Comparison of ENCODE assay signal across 23 cellular contexts in the genomic region with DNA sequence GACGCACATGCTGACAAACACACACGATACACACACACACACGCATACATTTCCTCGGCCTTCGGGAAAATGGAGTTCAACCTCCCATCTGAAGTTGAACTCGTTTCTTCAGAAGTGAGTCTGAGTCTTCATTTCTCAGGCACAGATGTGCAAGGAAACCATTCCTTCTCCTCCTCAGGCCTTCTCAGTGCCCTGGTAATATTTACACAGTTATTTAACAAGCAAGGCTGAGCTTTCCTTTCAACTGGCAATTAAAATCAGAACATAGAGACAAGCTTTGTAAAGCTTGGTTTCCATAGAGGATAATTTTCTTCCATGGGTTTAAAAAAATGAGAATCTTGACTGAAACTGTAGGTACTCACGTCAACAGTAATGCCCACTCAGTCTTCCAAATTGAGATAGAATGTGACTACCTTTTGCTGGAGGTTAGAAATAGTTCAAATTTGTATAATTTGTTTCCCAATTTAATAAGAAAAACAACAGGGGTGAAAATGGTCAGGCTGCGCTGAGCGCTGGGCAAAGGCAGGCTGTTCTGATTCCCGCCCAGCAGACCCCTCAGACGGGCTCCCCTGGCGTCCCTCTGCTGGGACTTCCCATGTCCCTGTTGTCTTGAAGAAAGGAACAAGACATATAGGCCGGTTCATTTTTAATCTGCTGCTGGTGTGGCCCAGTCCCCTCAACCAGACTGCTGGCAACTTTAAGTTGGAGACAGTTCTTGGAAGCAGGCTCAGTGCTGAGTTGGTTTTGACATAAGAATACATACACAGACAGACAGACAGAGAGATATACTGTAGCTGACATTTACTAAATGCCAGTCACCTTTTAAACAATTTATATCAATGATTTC.
DNase-seq lines count a peak whose midpoint lies in the region; ATAC-seq and TF ChIP-seq lines count a peak whose summit lies in the region.
"Had no signal": no experiment of that assay in that cellular context is flagged by ENCODE, and none has a peak within 500 bp of the region (broad histone marks: within the 10 kb centered on the region; RNA-seq: fewer than 3 reads in every experiment).

No MANE protein-coding gene starts in this region.

- no peak overlapping the region for H2BK20ac ChIP-seq in IMR-90 (ENCODE audit: low read depth, low read length)

- H3K4me2 ChIP-seq in IMR-90 (ENCODE audit: low read depth, low read length) = no peak overlapping the region
- no peak overlapping the region for H3K4me2 ChIP-seq in smooth muscle cell
- H3K4me2 ChIP-seq: GM23338 had no signal

- peak overlapping the region; percentile 48; the same call in 1 of the 2 replicates for H2AK5ac ChIP-seq in IMR-90 (ENCODE audit: low read depth, low read length)

- dilution Hi-C loops in IMR-90 (cut with HindIII; ENCODE audit: low sequenced_read_pairs, unreplicated experiment) = no loop called here

- no peak for TF ChIP-seq POLR2A in IMR-90 (IDR thresholded peaks at IDR 0.05; ENCODE audit: low read depth, low read length)

- no peaks in the 10 kb centered on the region for H3K27me3 Mint-ChIP-seq in WTC11 (ENCODE audit: low read depth)
- H3K27me3 Mint-ChIP-seq in CD4-positive, alpha-beta T cell = no peaks in the 10 kb centered on the region

- TF ChIP-seq CTCF in IMR-90 (conservative IDR thresholded peaks at IDR 0.05; ENCODE audit: low read depth, low read length) (no peak), WTC11 (IDR thresholded peaks at IDR 0.05) (no peak), smooth muscle cell (IDR thresholded peaks at IDR 0.05; ENCODE audit: borderline replicate concordance, insufficient read depth, poor library complexity, severe bottlenecking) (no peak)
- TF ChIP-seq CTCF in CD4-positive, alpha-beta T cell (IDR thresholded peaks at IDR 0.05) = no peak

- H3K27me3 ChIP-seq in IMR-90 (ENCODE audit: control insufficient read depth, insufficient read depth, low read length) (no peaks in the 10 kb centered on the region), smooth muscle cell (ENCODE audit: low read depth) (no peaks in the 10 kb centered on the region)
- H3K27me3 ChIP-seq in CD4-positive, alpha-beta T cell (ENCODE audit: control insufficient read depth, insufficient read depth, low read length) = no peaks in the 10 kb centered on the region
- H3K27me3 ChIP-seq: cardiac muscle cell, neutrophil, thyroid gland had no signal

- 85% methylated on average over 5 of the region's 13 CpGs; no CpG with 5 or more reads in 1 of the 2 experiments for WGBS in IMR-90 (ENCODE audit: extremely low coverage in 2 of 2, insufficient read length in 1 of 2), 2 experiments
- WGBS in smooth muscle cell (ENCODE audit: low lambda C conversion rate) = 90% methylated on average over 13 of the region's 13 CpGs

- H3K23ac ChIP-seq in IMR-90 (ENCODE audit: low read depth, low read length) = no peak overlapping the region

- H3K9ac ChIP-seq in IMR-90 (ENCODE audit: low read depth, low read length) (no peak overlapping the region), smooth muscle cell (ENCODE audit: low read depth) (peak overlapping the region; percentile 22)

- no peak overlapping the region for H3K4me3 Mint-ChIP-seq in WTC11
- H3K4me3 Mint-ChIP-seq in CD4-positive, alpha-beta T cell = no peak overlapping the region
- H3K4me3 Mint-ChIP-seq: activated T-cell treated with anti-CD3 and anti-CD28 coated beads, Interleukin-2, amount 50 U/mL, for 4 hours; GM23338 had no signal

- H4K8ac ChIP-seq in IMR-90 (ENCODE audit: low read depth in 2 of 2, low read length in 2 of 2) = no peak overlapping the region

- DNase-seq in IMR-90 (no peak), WTC11 (ENCODE audit: low spot score) (no peak), left colon (no peak), smooth muscle cell (lab: John Stamatoyannopoulos, UW; ENCODE audit: unreplicated experiment) (no peak), dedifferentiated amniotic fluid mesenchymal stem cell (ENCODE audit: extremely low spot score) (no peak), substantia nigra (lab: John Stamatoyannopoulos, UW) (no peak)
- DNase-seq in CD4-positive, alpha-beta T cell = no peak
- DNase-seq: activated naive CD4-positive, alpha-beta T cell; activated T-cell treated with anti-CD3 and anti-CD28 coated beads, Interleukin-2, amount 50 U/mL, for 4 hours; amniotic stem cell; dermis blood vessel endothelial cell; NCI-H1105; NCI-H2081 treated with DMSO at 0.1 percent for 48 hours; NK-92 treated with Interleukin-12 subunit alpha and Interleukin-12 subunit beta, amount 100 ng/mL, for 24 hours; small intestine; stimulated activated CD4-positive, alpha-beta T cell treated with anti-CD3 and anti-CD28 coated beads, Interleukin-4, amount 100 ng/mL, for 1 hour; stimulated activated naive CD8-positive, alpha-beta T cell treated with anti-CD3 and anti-CD28 coated beads, Interleukin-15, Interleukin-2, amounts not matched to agents 100 U/mL and 50 U/mL, for 24 hours had no signal

- H3K14ac ChIP-seq in IMR-90 (replicated peaks; ENCODE audit: low read depth, low read length) = no peak overlapping the region

- H3K4me3 ChIP-seq in IMR-90 (ENCODE audit: insufficient read depth, low read depth, low read length) (no peak overlapping the region), smooth muscle cell (no peak overlapping the region)
- H3K4me3 ChIP-seq: cardiac muscle cell, GM23338, thyroid gland had no signal

- H3K79me2 ChIP-seq in smooth muscle cell (ENCODE audit: low read depth) = no peaks in the 10 kb centered on the region

- peaks cover 24% of the 10 kb centered on the region for H3K9me1 ChIP-seq in IMR-90 (ENCODE audit: insufficient read depth, low read length)

- H3K9me3 ChIP-seq in IMR-90 (ENCODE audit: control insufficient read depth, insufficient read depth, low read length) (no peaks in the 10 kb centered on the region), smooth muscle cell (replicated peaks; ENCODE audit: low read depth) (no peaks in the 10 kb centered on the region)
- H3K9me3 ChIP-seq in CD4-positive, alpha-beta T cell (ENCODE audit: control insufficient read depth, low read length) = no peaks in the 10 kb centered on the region
- H3K9me3 ChIP-seq: neutrophil, thyroid gland had no signal

- H2BK5ac ChIP-seq in IMR-90 (ENCODE audit: low read depth, low read length, poor library complexity, severe bottlenecking) = no peak overlapping the region

- H4K20me1 ChIP-seq in IMR-90 (ENCODE audit: insufficient read depth, low read length) (no peaks in the 10 kb centered on the region), smooth muscle cell (ENCODE audit: low read depth) (no peaks in the 10 kb centered on the region)

- peaks cover 11 to 17% of the 10 kb centered on the region in 2 experiments; a peak in 2 of 4 replicates for H3K79me1 ChIP-seq in IMR-90 (ENCODE audit: low read depth in 1 of 2, low read length in 2 of 2)

- H2AK9ac ChIP-seq in IMR-90 (replicated peaks; ENCODE audit: low read depth, low read length, poor library complexity) = no peak overlapping the region

- H3K4ac ChIP-seq in IMR-90 (ENCODE audit: low read depth, low read length) = no peak overlapping the region; the same call in 1 of the 2 replicates

- no peak overlapping the region for H3K56ac ChIP-seq in IMR-90 (ENCODE audit: extremely low read depth, insufficient read depth, low read length)

- 0 out of 2 replicates have a peak overlapping the region, but pooled peaks have one; percentile 16 for H3K27ac Mint-ChIP-seq in WTC11
- no peak overlapping the region for H3K27ac Mint-ChIP-seq in CD4-positive, alpha-beta T cell

- no peak overlapping the region for H2BK15ac ChIP-seq in IMR-90 (ENCODE audit: low read depth, low read length)

- H3K36me3 ChIP-seq in IMR-90 (ENCODE audit: control insufficient read depth, insufficient read depth, low read length) (no peaks in the 10 kb centered on the region), smooth muscle cell (ENCODE audit: low read depth) (no peaks in the 10 kb centered on the region)
- H3K36me3 ChIP-seq: cardiac muscle cell, neutrophil, thyroid gland had no signal

- TF ChIP-seq RAD21 in IMR-90 (IDR thresholded peaks at IDR 0.05; ENCODE audit: low read length) = no peak

- H3F3A ChIP-seq in smooth muscle cell (ENCODE audit: low read depth) = no peaks in the 10 kb centered on the region

- CTCF ChIA-PET in IMR-90 (lab: Yijun Ruan, JAX) = no interaction called here
- CTCF ChIA-PET in WTC11 (lab: Charles Lee) = interaction anchor here (2.9 kb wide), 1 partner anchor 10 kb away, joined by 8 read pairs; no protein-coding TSS in a partner anchor
- CTCF ChIA-PET in CD4-positive, alpha-beta T cell (lab: Charles Lee) = no interaction called here

- POLR2A ChIA-PET in IMR-90 (lab: Charles Lee; ENCODE audit: unreplicated experiment) (no interaction called here), WTC11 (lab: Charles Lee) (no interaction called here)
- POLR2A ChIA-PET in CD4-positive, alpha-beta T cell (lab: Charles Lee) = no interaction called here

- H3K27ac ChIP-seq in IMR-90 (ENCODE audit: insufficient read depth, low read length) (no peak overlapping the region), smooth muscle cell (ENCODE audit: low read depth) (peak overlapping the region; percentile 49), substantia nigra (ENCODE audit: low read depth, low read length, poor library complexity, severe bottlenecking) (no peak overlapping the region)
- H3K27ac ChIP-seq in CD4-positive, alpha-beta T cell (ENCODE audit: low read depth, low read length) = no peak overlapping the region
- H3K27ac ChIP-seq: cardiac muscle cell, thyroid gland had no signal

- intact Hi-C loops in IMR-90 (cut with micrococcal nuclease) (no loop called here), left colon (cut with DNase I, micrococcal nuclease) (no loop called here)
- intact Hi-C loops in CD4-positive, alpha-beta T cell (cut with DNase I, micrococcal nuclease) = no loop called here

- no peak overlapping the region for H2BK120ac ChIP-seq in IMR-90 (ENCODE audit: low read depth, low read length)

- no peaks in the 10 kb centered on the region for H3K36me3 Mint-ChIP-seq in WTC11
- H3K36me3 Mint-ChIP-seq in CD4-positive, alpha-beta T cell (ENCODE audit: low read depth) = no peaks in the 10 kb centered on the region

- in situ Hi-C loops in IMR-90 (cut with MboI; ENCODE audit: low sequenced_read_pairs) = no loop called here

- no peak overlapping the region for H4K5ac ChIP-seq in IMR-90 (ENCODE audit: low read depth, low read length)

- H3K4me1 Mint-ChIP-seq in WTC11 = peaks cover 11% of the 10 kb centered on the region
- H3K4me1 Mint-ChIP-seq in CD4-positive, alpha-beta T cell (ENCODE audit: low read depth) = no peaks in the 10 kb centered on the region

- no peaks in the 10 kb centered on the region for H3K9me3 Mint-ChIP-seq in WTC11
- no peaks in the 10 kb centered on the region for H3K9me3 Mint-ChIP-seq in CD4-positive, alpha-beta T cell
- H3K9me3 Mint-ChIP-seq: activated T-cell treated with anti-CD3 and anti-CD28 coated beads, Interleukin-2, amount 50 U/mL, for 4 hours had no signal

- no peak for ATAC-seq in IMR-90 (ENCODE audit: low read depth)
- no peak for ATAC-seq in WTC11
- ATAC-seq in left colon = peak; percentile 77
- no peak for ATAC-seq in CD4-positive, alpha-beta T cell (ENCODE audit: poor library complexity)
- ATAC-seq: activated T-cell treated with anti-CD3 and anti-CD28 coated beads, Interleukin-2, amount 50 U/mL, for 4 hours; HepG2; left lobe of liver; stimulated activated naive CD8-positive, alpha-beta T cell treated with anti-CD3 and anti-CD28 coated beads, Interleukin-15, Interleukin-2, amounts not matched to agents 100 U/mL and 50 U/mL, for 24 hours had no signal

- H3K18ac ChIP-seq in IMR-90 (ENCODE audit: low read depth, low read length) = no peak overlapping the region

- no TSS peak for BruUV-seq in IMR-90 (replicated peaks; lab: Mats Ljungman, UMichigan)

- H3K4me1 ChIP-seq in IMR-90 (ENCODE audit: control insufficient read depth, insufficient read depth, low read length) (peaks cover 10% of the 10 kb centered on the region), smooth muscle cell (ENCODE audit: low read depth) (peaks cover 6% of the 10 kb centered on the region)

- H4K91ac ChIP-seq in IMR-90 (ENCODE audit: insufficient read depth, low read depth, low read length) = no peak overlapping the region

- no peak overlapping the region for H2AFZ ChIP-seq in IMR-90 (replicated peaks; ENCODE audit: low read length, poor library complexity)
- no peak overlapping the region for H2AFZ ChIP-seq in smooth muscle cell (ENCODE audit: low read depth)
- H2AFZ ChIP-seq: GM23338 had no signal
